ENCODE assay signal across 24 cellular contexts in genomic region chr15:39589193-39589814, GRCh38. TPM values are rescaled to one million over a fixed set of nuclear protein-coding genes. Genes with fewer than 3 reads are reported as not detected.
DNase-seq lines count a peak whose midpoint lies in the region; ATAC-seq, FAIRE-seq and TF ChIP-seq lines count a peak whose summit lies in the region.
"Had no signal": no experiment of that assay in that cellular context is flagged by ENCODE, and none has a peak within 500 bp of the region (broad histone marks: within the 10 kb centered on the region; RNA-seq: fewer than 3 reads in every experiment).

No MANE protein-coding gene starts in this region.

- H3K27me3 ChIP-seq in bronchial epithelial cell (ENCODE audit: control insufficient read depth, insufficient read depth, low read length) (no peaks in the 10 kb centered on the region), gastroesophageal sphincter (no peaks in the 10 kb centered on the region), skeletal muscle satellite cell (ENCODE audit: control insufficient read depth, insufficient read depth, low read length) (no peaks in the 10 kb centered on the region)
- no peaks in the 10 kb centered on the region for H3K27me3 ChIP-seq in effector memory CD4-positive, alpha-beta T cell (replicated peaks; ENCODE audit: control insufficient read depth, insufficient read depth, low read length, poor library complexity, severe bottlenecking)
- H3K27me3 ChIP-seq: colonic mucosa, tibial artery had no signal

- H3K4me1 Mint-ChIP-seq in activated T-cell treated with anti-CD3 and anti-CD28 coated beads, Interleukin-2, amount 50 U/mL, for 72 hours (ENCODE audit: low read depth) = peaks cover 6% of the 10 kb centered on the region
- H3K4me1 Mint-ChIP-seq: B cell had no signal

- no peak for TF ChIP-seq EP300 in gastroesophageal sphincter (IDR thresholded peaks at IDR 0.05)

- H3K9me3 ChIP-seq in gastroesophageal sphincter (no peaks in the 10 kb centered on the region), skeletal muscle satellite cell (replicated peaks; ENCODE audit: low read length) (no peaks in the 10 kb centered on the region)
- no peaks in the 10 kb centered on the region for H3K9me3 ChIP-seq in effector memory CD4-positive, alpha-beta T cell (ENCODE audit: control insufficient read depth, low read length)
- H3K9me3 ChIP-seq: Caco-2, colonic mucosa, tibial artery had no signal

- DNase-seq in GM04504 (ENCODE audit: low read depth) (peak; percentile 19), bronchial epithelial cell (ENCODE audit: low read depth) (peak; percentile 8)
- DNase-seq in effector memory CD4-positive, alpha-beta T cell = no peak
- no peak for DNase-seq in activated T-cell treated with anti-CD3 and anti-CD28 coated beads, Interleukin-2, amount 50 U/mL, for 72 hours
- DNase-seq: activated CD4-positive, alpha-beta T cell treated with anti-CD3 and anti-CD28 coated beads, Interleukin-2, amount 10 ng/mL, durations not matched to agents 24 days and 14 days; Caco-2; colonic mucosa; kidney glomerular epithelial cell; NCI-H1417; NCI-H526 treated with DMSO at 0.1 percent for 48 hours; posterior cingulate gyrus; SHP77; small intestine; stimulated activated CD4-positive, alpha-beta T cell treated with anti-CD3 and anti-CD28 coated beads, Interleukin-2, amount 100 ng/mL, for 48 hours; stimulated activated naive CD4-positive, alpha-beta T cell treated with Interleukin-2 at 50 U/mL for 16 hours; T-cell; tibial artery had no signal

- H3K36me3 Mint-ChIP-seq in activated T-cell treated with anti-CD3 and anti-CD28 coated beads, Interleukin-2, amount 50 U/mL, for 72 hours (ENCODE audit: insufficient read depth in 2 of 2) = no peaks in the 10 kb centered on the region

- H3K27ac ChIP-seq in gastroesophageal sphincter = peak overlapping the region in 3 of 4 donors; percentile 45 to 98 (median 95)
- H3K27ac ChIP-seq in effector memory CD4-positive, alpha-beta T cell (ENCODE audit: insufficient read depth, low read length, poor library complexity, severe bottlenecking) = no peak overlapping the region
- H3K27ac ChIP-seq: colonic mucosa, tibial artery had no signal

- WGBS in gastroesophageal sphincter (ENCODE audit: low coverage in 1 of 2), 2 donors = 32 to 68% methylated on average over 4 to 6 of the region's 14 CpGs

- ATAC-seq in gastroesophageal sphincter = no peak
- no peak for ATAC-seq in activated T-cell treated with anti-CD3 and anti-CD28 coated beads, Interleukin-2, amount 50 U/mL, for 72 hours (replicated peaks in 1 of 2)
- no peak for ATAC-seq in HG02763 (IDR thresholded peaks at IDR 0.05; ENCODE audit: unreplicated experiment)
- ATAC-seq: HepG2; natural killer cell treated with Interleukin-12 subunit alpha and Interleukin-12 subunit beta and Interleukin-15 and Interleukin-18, amount 100 ng/mL, for 72 hours; T-cell had no signal

- no peak overlapping the region for H3K4me3 Mint-ChIP-seq in activated T-cell treated with anti-CD3 and anti-CD28 coated beads, Interleukin-2, amount 50 U/mL, for 72 hours
- H3K4me3 Mint-ChIP-seq: activated CD4-positive, alpha-beta T cell treated with anti-CD3 and anti-CD28 coated beads, Interleukin-2, amount 10 ng/mL, durations not matched to agents 24 days and 14 days; B cell; brain; natural killer cell treated with Interleukin-12 subunit alpha and Interleukin-12 subunit beta and Interleukin-15 and Interleukin-18, amount 100 ng/mL, for 72 hours; T-cell had no signal

- H3K4me1 ChIP-seq in gastroesophageal sphincter (peaks cover 7 to 90% (median 38%) of the 10 kb centered on the region in 3 donors), skeletal muscle satellite cell (ENCODE audit: control insufficient read depth, insufficient read depth, low read length) (peaks cover 36% of the 10 kb centered on the region)
- H3K4me1 ChIP-seq in effector memory CD4-positive, alpha-beta T cell (ENCODE audit: control insufficient read depth, insufficient read depth, low read length, poor library complexity, severe bottlenecking) = no peaks in the 10 kb centered on the region
- H3K4me1 ChIP-seq: colonic mucosa had no signal

- peak overlapping the region; percentile 43 for H3K9ac ChIP-seq in skeletal muscle satellite cell (ENCODE audit: low read depth, low read length)

- H3K27ac Mint-ChIP-seq in activated T-cell treated with anti-CD3 and anti-CD28 coated beads, Interleukin-2, amount 50 U/mL, for 72 hours = no peak overlapping the region
- H3K27ac Mint-ChIP-seq: activated CD4-positive, alpha-beta T cell treated with anti-CD3 and anti-CD28 coated beads, Interleukin-2, amount 10 ng/mL, durations not matched to agents 24 days and 14 days; B cell; natural killer cell treated with Interleukin-12 subunit alpha and Interleukin-12 subunit beta and Interleukin-15 and Interleukin-18, amount 100 ng/mL, for 72 hours; T-cell had no signal

- H3K4me2 ChIP-seq in skeletal muscle satellite cell (ENCODE audit: low read length) = peak overlapping the region; percentile 82

- FAIRE-seq in bronchial epithelial cell (lab: Jason Lieb, UNC) = no peak
- FAIRE-seq: HepG2, small intestine had no signal

- TF ChIP-seq CTCF in bronchial epithelial cell (IDR thresholded peaks at IDR 0.05; ENCODE audit: insufficient read depth, low read length, severe bottlenecking) = no peak
- TF ChIP-seq CTCF in gastroesophageal sphincter (IDR thresholded peaks at IDR 0.05) = no peak

- peaks cover 22% of the 10 kb centered on the region for H3K27me3 Mint-ChIP-seq in activated T-cell treated with anti-CD3 and anti-CD28 coated beads, Interleukin-2, amount 50 U/mL, for 72 hours (ENCODE audit: low read depth)
- H3K27me3 Mint-ChIP-seq: natural killer cell treated with Interleukin-12 subunit alpha and Interleukin-12 subunit beta and Interleukin-15 and Interleukin-18, amount 100 ng/mL, for 72 hours had no signal

- TF ChIP-seq POLR2A in gastroesophageal sphincter (IDR thresholded peaks at IDR 0.05) = no peak

- H3K9me3 Mint-ChIP-seq in activated T-cell treated with anti-CD3 and anti-CD28 coated beads, Interleukin-2, amount 50 U/mL, for 72 hours = no peaks in the 10 kb centered on the region
- H3K9me3 Mint-ChIP-seq: activated CD4-positive, alpha-beta T cell treated with anti-CD3 and anti-CD28 coated beads, Interleukin-2, amount 10 ng/mL, durations not matched to agents 24 days and 14 days; brain; natural killer cell treated with Interleukin-12 subunit alpha and Interleukin-12 subunit beta and Interleukin-15 and Interleukin-18, amount 100 ng/mL, for 72 hours; T-cell had no signal

- H3K4me3 ChIP-seq in bronchial epithelial cell (ENCODE audit: low read depth, low read length) = no peak overlapping the region
- H3K4me3 ChIP-seq in gastroesophageal sphincter = no peak overlapping the region
- peak overlapping the region; percentile 83 for H3K4me3 ChIP-seq in skeletal muscle satellite cell (ENCODE audit: low read length)
- no peak overlapping the region for H3K4me3 ChIP-seq in effector memory CD4-positive, alpha-beta T cell (ENCODE audit: insufficient read depth, low read depth, low read length, poor library complexity, severe bottlenecking)
- H3K4me3 ChIP-seq: colonic mucosa, tibial artery had no signal

- peaks cover 57% of the 10 kb centered on the region for H3K36me3 ChIP-seq in bronchial epithelial cell (ENCODE audit: control insufficient read depth, insufficient read depth, low read length)
- peaks cover 0 to 100% of the 10 kb centered on the region in 2 donors for H3K36me3 ChIP-seq in gastroesophageal sphincter
- peaks cover 100% of the 10 kb centered on the region for H3K36me3 ChIP-seq in skeletal muscle satellite cell (ENCODE audit: insufficient read depth, low read length)
- no peaks in the 10 kb centered on the region for H3K36me3 ChIP-seq in effector memory CD4-positive, alpha-beta T cell (ENCODE audit: control insufficient read depth, insufficient read depth, low read length)

RNA-seq across cellular contexts. Expression of gene THBS1, which starts 8.4 kb away (rescaled TPM):
- total RNA-seq in bronchial epithelial cell = 37.8 and 162 TPM in 2 replicates
- total RNA-seq in gastroesophageal sphincter = 1,000 to 10,000 TPM in 1 of 4 donors, 100 to 1,000 TPM in 3; 183 to 1,645 (median 277) TPM
- total RNA-seq in skeletal muscle satellite cell (2012; rRNA removed) = 28.4 and 183 TPM in 2 replicates
- 1 to 10 TPM in 1 of 2 donors, under 1 TPM in 1; 0.99 to 1.3 TPM for total RNA-seq in activated T-cell treated with anti-CD3 and anti-CD28 coated beads, Interleukin-2, amount 50 U/mL, for 72 hours

Comparison
In these comparisons a context has a peak if more than half of its experiments do, and no peak if none do; other contexts are left out.
1. DNase-seq: peak in GM04504 (single experiment) and bronchial epithelial cell (single experiment); none in effector memory CD4-positive, alpha-beta T cell (0 of 3) and activated T-cell treated with anti-CD3 and anti-CD28 coated beads, Interleukin-2, amount 50 U/mL, for 72 hours (0 of 2).
2. RNA of gene THBS1, which starts 8.4 kb away (total RNA-seq): 183 to 1,645 TPM in gastroesophageal sphincter and 37.8 to 162 TPM in bronchial epithelial cell; 0.99 to 1.3 TPM in activated T-cell treated with anti-CD3 and anti-CD28 coated beads, Interleukin-2, amount 50 U/mL, for 72 hours; every median in the first group is over 10 times any median in the second.